In genomic region chr1:26161408-26162219, GRCh38 we compare ENCODE assay signal across 8 cellular contexts. TPM values are rescaled to one million over a fixed set of nuclear protein-coding genes. Genes with fewer than 3 reads are reported as not detected.
DNase-seq lines count a peak whose midpoint lies in the region; ATAC-seq and TF ChIP-seq lines count a peak whose summit lies in the region.

No MANE protein-coding gene starts in this region.

- DNase-seq in GM10266 (ENCODE audit: extremely low spot score) (peak; percentile 66), NCI-H2227 treated with DMSO at 0.1 percent for 48 hours (lab: John Stamatoyannopoulos, UW) (peak; percentile 73), germinal center (ENCODE audit: low spot score) (peak; percentile 50), neural progenitor cell (ENCODE audit: low spot score) (peak; percentile 85), upper lobe of right lung (peak; percentile 85), NCI-H774 (lab: John Stamatoyannopoulos, UW) (no peak)
- peak; percentile 44 for DNase-seq in activated naive CD4-positive, alpha-beta T cell treated with Interleukin-2 at 50 U/mL for 16 hours

- no peak overlapping the region for H3K27ac ChIP-seq in neural progenitor cell
- peak overlapping the region; percentile 24 for H3K27ac ChIP-seq in upper lobe of right lung

- H3K4me3 ChIP-seq in neural progenitor cell (peak overlapping the region; percentile 50), upper lobe of right lung (peak overlapping the region; percentile 59)

- H3K27ac Mint-ChIP-seq in neural progenitor cell, result peak overlapping the region; percentile 70

- H3K4me1 ChIP-seq in neural progenitor cell, result peaks cover 54% of the 10 kb centered on the region
- peaks cover 19% of the 10 kb centered on the region for H3K4me1 ChIP-seq in upper lobe of right lung

- peak overlapping the region; percentile 75 for H3K4me2 ChIP-seq in neural progenitor cell

- peak; percentile 16 for TF ChIP-seq CTCF in GM10266 (IDR thresholded peaks at IDR 0.05; ENCODE audit: control insufficient read depth, insufficient read depth, low read depth, missing control alignments)
- TF ChIP-seq CTCF in neural progenitor cell (IDR thresholded peaks at IDR 0.05), result peak; percentile 29
- no peak for TF ChIP-seq CTCF in upper lobe of right lung (IDR thresholded peaks at IDR 0.05)

- no peaks in the 10 kb centered on the region for H3K36me3 ChIP-seq in neural progenitor cell
- H3K36me3 ChIP-seq in upper lobe of right lung, result no peaks in the 10 kb centered on the region

- H3K36me3 Mint-ChIP-seq in neural progenitor cell, result no peaks in the 10 kb centered on the region

- H3K27me3 ChIP-seq in neural progenitor cell (peaks cover 80% of the 10 kb centered on the region), upper lobe of right lung (peaks cover 10% of the 10 kb centered on the region)

- H3K9me3 ChIP-seq in neural progenitor cell (ENCODE audit: low read depth) (no peaks in the 10 kb centered on the region), upper lobe of right lung (no peaks in the 10 kb centered on the region)

- H3K9ac ChIP-seq in neural progenitor cell, result no peak overlapping the region

- H3K9me3 Mint-ChIP-seq in neural progenitor cell, result no peaks in the 10 kb centered on the region

- H3F3A ChIP-seq in neural progenitor cell (ENCODE audit: low read depth), result peaks cover 46% of the 10 kb centered on the region

- peaks cover 59% of the 10 kb centered on the region for H3K4me1 Mint-ChIP-seq in neural progenitor cell

- peaks cover 31% of the 10 kb centered on the region for H3K27me3 Mint-ChIP-seq in neural progenitor cell (ENCODE audit: insufficient read depth, low read depth)

- H3K79me2 ChIP-seq in neural progenitor cell (ENCODE audit: low read depth), result no peaks in the 10 kb centered on the region

- peaks cover under 1% of the 10 kb centered on the region for H4K20me1 ChIP-seq in neural progenitor cell (ENCODE audit: low read depth)

- peak; percentile 75 for ATAC-seq in upper lobe of right lung
- ATAC-seq in HG02885 (IDR thresholded peaks at IDR 0.05; ENCODE audit: poor library complexity, unreplicated experiment), result no peak

- intact Hi-C loops in upper lobe of right lung (cut with DNase I), result no loop called here

- H2AFZ ChIP-seq in neural progenitor cell (replicated peaks), result peak overlapping the region; percentile 98

- peak overlapping the region; percentile 80 for H3K4me3 Mint-ChIP-seq in neural progenitor cell

RNA-seq across cellular contexts. Expression of gene FAM110D, which starts 2.7 kb away (rescaled TPM):
- total RNA-seq in neural progenitor cell (ENCODE audit: low replicate concordance), result 0.28 and 0.50 TPM in 2 replicates
- 6.9 TPM for total RNA-seq in upper lobe of right lung

RNA-seq across cellular contexts. Expression of gene C1orf232, which starts 7.1 kb away (rescaled TPM):
- total RNA-seq in neural progenitor cell (ENCODE audit: low replicate concordance), result not detected in 2 replicates
- not detected for total RNA-seq in upper lobe of right lung

RNA-seq across cellular contexts. Expression of gene ZNF593, which starts 8.1 kb away (rescaled TPM):
- 3.3 and 13.3 TPM in 2 replicates for total RNA-seq in neural progenitor cell (ENCODE audit: low replicate concordance)
- 22.6 TPM for total RNA-seq in upper lobe of right lung

RNA-seq across cellular contexts. Expression of gene ZNF593OS, which starts 10.0 kb away (rescaled TPM):
- 0.67 and 2.1 TPM in 2 replicates for total RNA-seq in neural progenitor cell (ENCODE audit: low replicate concordance)
- not detected for total RNA-seq in upper lobe of right lung

RNA-seq across cellular contexts. Expression of gene CNKSR1, which starts 15.7 kb away (rescaled TPM):
- 7.8 and 13.0 TPM in 2 replicates for total RNA-seq in neural progenitor cell (ENCODE audit: low replicate concordance)
- 21.6 TPM for total RNA-seq in upper lobe of right lung
